Comparison of ENCODE assay signal across 23 cellular contexts in the genomic region with DNA sequence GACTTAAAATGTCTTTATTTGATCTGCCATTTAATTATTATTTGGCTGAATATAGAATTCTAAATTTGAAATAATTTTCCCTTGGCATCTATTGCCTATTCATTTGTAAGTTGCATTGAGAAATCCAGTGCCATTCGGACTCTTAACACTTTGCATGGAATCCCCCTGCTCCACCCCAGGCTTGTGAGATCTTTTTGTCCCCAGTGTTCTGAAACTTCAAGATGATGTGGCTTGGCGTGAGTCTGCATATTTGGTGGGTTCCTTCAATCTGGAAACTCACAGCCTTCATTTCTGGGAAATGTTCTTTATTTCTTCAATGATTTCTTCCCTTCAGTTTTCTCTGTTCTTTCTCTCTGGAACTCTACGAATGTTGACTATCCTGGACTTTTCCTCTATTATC.
DNase-seq lines count a peak whose midpoint lies in the region; ATAC-seq and FAIRE-seq lines count a peak whose summit lies in the region.
"Had no signal": no experiment of that assay in that cellular context is flagged by ENCODE, and none has a peak within 500 bp of the region (broad histone marks: within the 10 kb centered on the region; RNA-seq: fewer than 3 reads in every experiment).

No MANE protein-coding gene starts in this region.

- peak overlapping the region; percentile 74 for H3K27ac Mint-ChIP-seq in activated T-cell treated with anti-CD3 and anti-CD28 coated beads, Interleukin-2, amount 50 U/mL, for 24 hours
- peak overlapping the region; percentile 77 for H3K27ac Mint-ChIP-seq in stimulated activated naive CD8-positive, alpha-beta T cell treated with anti-CD3 and anti-CD28 coated beads, Interleukin-15, Interleukin-2, amounts not matched to agents 100 ng/mL and 50 ng/mL, for 24 hours

- H3K36me3 Mint-ChIP-seq in activated T-cell treated with anti-CD3 and anti-CD28 coated beads, Interleukin-2, amount 50 U/mL, for 24 hours (ENCODE audit: low read depth) = peaks cover 79% of the 10 kb centered on the region
- H3K36me3 Mint-ChIP-seq in activated T-cell treated with anti-CD3 and anti-CD28 coated beads, Interleukin-2, amount 50 U/mL, for 4 hours (ENCODE audit: insufficient read depth) = peaks cover 34% of the 10 kb centered on the region
- peaks cover 48% of the 10 kb centered on the region for H3K36me3 Mint-ChIP-seq in stimulated activated naive CD8-positive, alpha-beta T cell treated with anti-CD3 and anti-CD28 coated beads, Interleukin-15, Interleukin-2, amounts not matched to agents 100 ng/mL and 50 ng/mL, for 24 hours (ENCODE audit: low read depth)

- FAIRE-seq in small intestine (lab: Jason Lieb, UNC) = no peak
- no peak for FAIRE-seq in RCC 7860 (lab: Jason Lieb, UNC)
- FAIRE-seq: GM12891, H54 had no signal

- H3K27me3 ChIP-seq in small intestine (ENCODE audit: control insufficient read depth in 2 of 2, insufficient read depth in 2 of 2, low read length in 2 of 2) = no peaks in the 10 kb centered on the region

- H3K9me3 Mint-ChIP-seq in activated T-cell treated with anti-CD3 and anti-CD28 coated beads, Interleukin-2, amount 50 U/mL, for 24 hours = no peaks in the 10 kb centered on the region
- no peaks in the 10 kb centered on the region for H3K9me3 Mint-ChIP-seq in activated T-cell treated with anti-CD3 and anti-CD28 coated beads, Interleukin-2, amount 50 U/mL, for 4 hours
- H3K9me3 Mint-ChIP-seq in stimulated activated naive CD8-positive, alpha-beta T cell treated with anti-CD3 and anti-CD28 coated beads, Interleukin-15, Interleukin-2, amounts not matched to agents 100 ng/mL and 50 ng/mL, for 24 hours = no peaks in the 10 kb centered on the region
- H3K9me3 Mint-ChIP-seq: CD8-positive, alpha-beta memory T cell had no signal

- no peaks in the 10 kb centered on the region for H3K9me3 ChIP-seq in small intestine (ENCODE audit: control insufficient read depth, low read depth)

- DNase-seq in activated T-cell treated with anti-CD3 and anti-CD28 coated beads, Interleukin-2, amount 50 U/mL, for 24 hours = no peak
- no peak for DNase-seq in activated T-cell treated with anti-CD3 and anti-CD28 coated beads, Interleukin-2, amount 50 U/mL, for 4 hours
- no peak for DNase-seq in stimulated activated naive CD8-positive, alpha-beta T cell treated with anti-CD3 and anti-CD28 coated beads, Interleukin-15, Interleukin-2, amounts not matched to agents 100 U/mL and 50 U/mL, for 24 hours
- peak; percentile 37 for DNase-seq in mesenteric fat pad (ENCODE audit: low spot score)
- no peak for DNase-seq in small intestine
- no peak for DNase-seq in RCC 7860 (ENCODE audit: low spot score)
- DNase-seq in caudate nucleus (lab: John Stamatoyannopoulos, UW) = no peak
- DNase-seq: AML-193; C1 segment of cervical spinal cord; Calu3; CD8-positive, alpha-beta memory T cell; DMS153; Karpas-422; MV-4-11; NCI-H1105 treated with DMSO at 0.1 percent for 48 hours; NCI-H2081; NCI-H2171; NCI-H524 treated with DMSO at 0.1 percent for 48 hours; NCI-H82 had no signal

- H3K4me1 Mint-ChIP-seq in activated T-cell treated with anti-CD3 and anti-CD28 coated beads, Interleukin-2, amount 50 U/mL, for 24 hours (ENCODE audit: low read depth) = peaks cover 9% of the 10 kb centered on the region
- H3K4me1 Mint-ChIP-seq in activated T-cell treated with anti-CD3 and anti-CD28 coated beads, Interleukin-2, amount 50 U/mL, for 4 hours (ENCODE audit: low read depth) = peaks cover 1% of the 10 kb centered on the region
- H3K4me1 Mint-ChIP-seq in stimulated activated naive CD8-positive, alpha-beta T cell treated with anti-CD3 and anti-CD28 coated beads, Interleukin-15, Interleukin-2, amounts not matched to agents 100 ng/mL and 50 ng/mL, for 24 hours (ENCODE audit: low read depth) = no peaks in the 10 kb centered on the region

- H3K4me3 ChIP-seq in small intestine (ENCODE audit: low read depth in 1 of 2, low read length in 2 of 2) = no peak overlapping the region

- no peaks in the 10 kb centered on the region for H3K4me1 ChIP-seq in small intestine (ENCODE audit: control insufficient read depth in 2 of 2, insufficient read depth in 1 of 2, low read depth in 1 of 2, low read length in 1 of 2)

- H3K27ac ChIP-seq in small intestine (ENCODE audit: low read depth in 1 of 2, low read length in 1 of 2) (no peak overlapping the region), caudate nucleus (ENCODE audit: low read depth, low read length) (no peak overlapping the region)

- H3K4me3 Mint-ChIP-seq in activated T-cell treated with anti-CD3 and anti-CD28 coated beads, Interleukin-2, amount 50 U/mL, for 24 hours = no peak overlapping the region
- no peak overlapping the region for H3K4me3 Mint-ChIP-seq in activated T-cell treated with anti-CD3 and anti-CD28 coated beads, Interleukin-2, amount 50 U/mL, for 4 hours
- H3K4me3 Mint-ChIP-seq in stimulated activated naive CD8-positive, alpha-beta T cell treated with anti-CD3 and anti-CD28 coated beads, Interleukin-15, Interleukin-2, amounts not matched to agents 100 ng/mL and 50 ng/mL, for 24 hours = no peak overlapping the region
- H3K4me3 Mint-ChIP-seq: CD8-positive, alpha-beta memory T cell had no signal

- H3K27me3 Mint-ChIP-seq in activated T-cell treated with anti-CD3 and anti-CD28 coated beads, Interleukin-2, amount 50 U/mL, for 24 hours = no peaks in the 10 kb centered on the region
- no peaks in the 10 kb centered on the region for H3K27me3 Mint-ChIP-seq in activated T-cell treated with anti-CD3 and anti-CD28 coated beads, Interleukin-2, amount 50 U/mL, for 4 hours (ENCODE audit: low read depth)
- H3K27me3 Mint-ChIP-seq in stimulated activated naive CD8-positive, alpha-beta T cell treated with anti-CD3 and anti-CD28 coated beads, Interleukin-15, Interleukin-2, amounts not matched to agents 100 ng/mL and 50 ng/mL, for 24 hours = no peaks in the 10 kb centered on the region
- H3K27me3 Mint-ChIP-seq: CD8-positive, alpha-beta memory T cell had no signal

- ATAC-seq in activated T-cell treated with anti-CD3 and anti-CD28 coated beads, Interleukin-2, amount 50 U/mL, for 4 hours = no peak
- no peak for ATAC-seq in stimulated activated naive CD8-positive, alpha-beta T cell treated with anti-CD3 and anti-CD28 coated beads, Interleukin-15, Interleukin-2, amounts not matched to agents 100 U/mL and 50 U/mL, for 24 hours
- ATAC-seq: Panc1 had no signal

- WGBS in small intestine, 3 donors = 83 to 97% (median 88%) methylated on average over 3 of the region's 3 CpGs

- H3K36me3 ChIP-seq in small intestine (ENCODE audit: control insufficient read depth in 2 of 2, insufficient read depth in 2 of 2, low read length in 2 of 2) = peaks cover 6 to 9% of the 10 kb centered on the region in 2 donors
